ENCODE assay signal across 1 cellular context in the genomic region with DNA sequence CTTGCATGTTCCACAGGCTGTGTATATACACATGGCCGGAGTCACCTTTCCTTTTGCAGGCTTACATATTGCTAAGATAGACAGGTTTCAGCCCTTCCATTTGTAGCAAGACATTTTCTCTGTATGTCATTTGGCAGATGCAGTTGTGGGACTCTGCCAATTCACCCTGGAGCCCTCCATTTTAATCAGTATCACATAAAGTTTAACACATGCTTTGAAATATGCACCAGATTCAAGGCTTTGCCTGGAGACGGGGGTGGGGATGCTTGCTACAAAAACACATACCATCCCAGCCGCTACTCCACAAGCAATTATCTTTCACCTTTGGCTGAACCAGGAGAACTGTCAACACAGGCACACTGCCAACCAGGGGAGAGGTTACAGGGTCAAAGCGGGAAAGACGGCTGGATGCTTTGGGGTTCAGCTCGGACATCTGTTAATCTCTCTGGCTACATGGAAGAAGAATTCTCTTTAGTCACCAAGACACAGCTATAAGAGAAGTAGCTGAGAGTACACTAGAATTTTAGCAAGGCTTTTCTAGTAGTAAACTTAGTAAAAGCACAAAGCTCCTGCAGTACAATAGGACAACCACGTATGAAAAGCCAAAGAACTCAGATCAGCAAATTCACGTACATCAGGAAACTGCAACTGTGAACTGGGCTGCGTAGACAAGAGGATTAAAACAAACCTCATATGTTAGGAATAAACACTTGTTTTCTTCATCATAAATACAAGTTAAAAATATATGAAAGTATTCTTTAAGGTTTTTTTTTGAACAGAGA.
A peak's percentile ranks its signal among the peaks of the same experiment; 100 is the strongest.
TF ChIP-seq lines count a peak whose summit lies in the region.

No MANE protein-coding gene starts in this region.

TF ChIP-seq in HepG2, 621 proteins besides CTCF, POLR2A, EP300 and RAD21 (continued from another document and continues in another):
- TF ChIP-seq, protein P1, sequence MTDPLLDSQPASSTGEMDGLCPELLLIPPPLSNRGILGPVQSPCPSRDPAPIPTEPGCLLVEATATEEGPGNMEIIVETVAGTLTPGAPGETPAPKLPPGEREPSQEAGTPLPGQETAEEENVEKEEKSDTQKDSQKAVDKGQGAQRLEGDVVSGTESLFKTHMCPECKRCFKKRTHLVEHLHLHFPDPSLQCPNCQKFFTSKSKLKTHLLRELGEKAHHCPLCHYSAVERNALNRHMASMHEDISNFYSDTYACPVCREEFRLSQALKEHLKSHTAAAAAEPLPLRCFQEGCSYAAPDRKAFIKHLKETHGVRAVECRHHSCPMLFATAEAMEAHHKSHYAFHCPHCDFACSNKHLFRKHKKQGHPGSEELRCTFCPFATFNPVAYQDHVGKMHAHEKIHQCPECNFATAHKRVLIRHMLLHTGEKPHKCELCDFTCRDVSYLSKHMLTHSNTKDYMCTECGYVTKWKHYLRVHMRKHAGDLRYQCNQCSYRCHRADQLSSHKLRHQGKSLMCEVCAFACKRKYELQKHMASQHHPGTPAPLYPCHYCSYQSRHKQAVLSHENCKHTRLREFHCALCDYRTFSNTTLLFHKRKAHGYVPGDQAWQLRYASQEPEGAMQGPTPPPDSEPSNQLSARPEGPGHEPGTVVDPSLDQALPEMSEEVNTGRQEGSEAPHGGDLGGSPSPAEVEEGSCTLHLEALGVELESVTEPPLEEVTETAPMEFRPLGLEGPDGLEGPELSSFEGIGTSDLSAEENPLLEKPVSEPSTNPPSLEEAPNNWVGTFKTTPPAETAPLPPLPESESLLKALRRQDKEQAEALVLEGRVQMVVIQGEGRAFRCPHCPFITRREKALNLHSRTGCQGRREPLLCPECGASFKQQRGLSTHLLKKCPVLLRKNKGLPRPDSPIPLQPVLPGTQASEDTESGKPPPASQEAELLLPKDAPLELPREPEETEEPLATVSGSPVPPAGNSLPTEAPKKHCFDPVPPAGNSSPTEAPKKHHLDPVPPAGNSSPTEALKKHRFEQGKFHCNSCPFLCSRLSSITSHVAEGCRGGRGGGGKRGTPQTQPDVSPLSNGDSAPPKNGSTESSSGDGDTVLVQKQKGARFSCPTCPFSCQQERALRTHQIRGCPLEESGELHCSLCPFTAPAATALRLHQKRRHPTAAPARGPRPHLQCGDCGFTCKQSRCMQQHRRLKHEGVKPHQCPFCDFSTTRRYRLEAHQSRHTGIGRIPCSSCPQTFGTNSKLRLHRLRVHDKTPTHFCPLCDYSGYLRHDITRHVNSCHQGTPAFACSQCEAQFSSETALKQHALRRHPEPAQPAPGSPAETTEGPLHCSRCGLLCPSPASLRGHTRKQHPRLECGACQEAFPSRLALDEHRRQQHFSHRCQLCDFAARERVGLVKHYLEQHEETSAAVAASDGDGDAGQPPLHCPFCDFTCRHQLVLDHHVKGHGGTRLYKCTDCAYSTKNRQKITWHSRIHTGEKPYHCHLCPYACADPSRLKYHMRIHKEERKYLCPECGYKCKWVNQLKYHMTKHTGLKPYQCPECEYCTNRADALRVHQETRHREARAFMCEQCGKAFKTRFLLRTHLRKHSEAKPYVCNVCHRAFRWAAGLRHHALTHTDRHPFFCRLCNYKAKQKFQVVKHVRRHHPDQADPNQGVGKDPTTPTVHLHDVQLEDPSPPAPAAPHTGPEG (CRISPR knock-in tag; IDR thresholded peaks at IDR 0.05), result 0 out of 2 replicates have a peak, but pooled peaks have one; percentile 39
- TF ChIP-seq, protein P2, sequence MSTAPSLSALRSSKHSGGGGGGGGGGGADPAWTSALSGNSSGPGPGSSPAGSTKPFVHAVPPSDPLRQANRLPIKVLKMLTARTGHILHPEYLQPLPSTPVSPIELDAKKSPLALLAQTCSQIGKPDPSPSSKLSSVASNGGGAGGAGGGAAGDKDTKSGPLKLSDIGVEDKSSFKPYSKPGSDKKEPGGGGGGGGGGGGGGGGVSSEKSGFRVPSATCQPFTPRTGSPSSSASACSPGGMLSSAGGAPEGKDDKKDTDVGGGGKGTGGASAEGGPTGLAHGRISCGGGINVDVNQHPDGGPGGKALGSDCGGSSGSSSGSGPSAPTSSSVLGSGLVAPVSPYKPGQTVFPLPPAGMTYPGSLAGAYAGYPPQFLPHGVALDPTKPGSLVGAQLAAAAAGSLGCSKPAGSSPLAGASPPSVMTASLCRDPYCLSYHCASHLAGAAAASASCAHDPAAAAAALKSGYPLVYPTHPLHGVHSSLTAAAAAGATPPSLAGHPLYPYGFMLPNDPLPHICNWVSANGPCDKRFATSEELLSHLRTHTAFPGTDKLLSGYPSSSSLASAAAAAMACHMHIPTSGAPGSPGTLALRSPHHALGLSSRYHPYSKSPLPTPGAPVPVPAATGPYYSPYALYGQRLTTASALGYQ (CRISPR knock-in tag; IDR thresholded peaks at IDR 0.05), result peak; percentile 85
- TF ChIP-seq, protein P3, sequence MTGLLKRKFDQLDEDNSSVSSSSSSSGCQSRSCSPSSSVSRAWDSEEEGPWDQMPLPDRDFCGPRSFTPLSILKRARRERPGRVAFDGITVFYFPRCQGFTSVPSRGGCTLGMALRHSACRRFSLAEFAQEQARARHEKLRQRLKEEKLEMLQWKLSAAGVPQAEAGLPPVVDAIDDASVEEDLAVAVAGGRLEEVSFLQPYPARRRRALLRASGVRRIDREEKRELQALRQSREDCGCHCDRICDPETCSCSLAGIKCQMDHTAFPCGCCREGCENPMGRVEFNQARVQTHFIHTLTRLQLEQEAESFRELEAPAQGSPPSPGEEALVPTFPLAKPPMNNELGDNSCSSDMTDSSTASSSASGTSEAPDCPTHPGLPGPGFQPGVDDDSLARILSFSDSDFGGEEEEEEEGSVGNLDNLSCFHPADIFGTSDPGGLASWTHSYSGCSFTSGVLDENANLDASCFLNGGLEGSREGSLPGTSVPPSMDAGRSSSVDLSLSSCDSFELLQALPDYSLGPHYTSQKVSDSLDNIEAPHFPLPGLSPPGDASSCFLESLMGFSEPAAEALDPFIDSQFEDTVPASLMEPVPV (CRISPR knock-in tag; IDR thresholded peaks at IDR 0.05), result no peak
- TF ChIP-seq, protein P4, sequence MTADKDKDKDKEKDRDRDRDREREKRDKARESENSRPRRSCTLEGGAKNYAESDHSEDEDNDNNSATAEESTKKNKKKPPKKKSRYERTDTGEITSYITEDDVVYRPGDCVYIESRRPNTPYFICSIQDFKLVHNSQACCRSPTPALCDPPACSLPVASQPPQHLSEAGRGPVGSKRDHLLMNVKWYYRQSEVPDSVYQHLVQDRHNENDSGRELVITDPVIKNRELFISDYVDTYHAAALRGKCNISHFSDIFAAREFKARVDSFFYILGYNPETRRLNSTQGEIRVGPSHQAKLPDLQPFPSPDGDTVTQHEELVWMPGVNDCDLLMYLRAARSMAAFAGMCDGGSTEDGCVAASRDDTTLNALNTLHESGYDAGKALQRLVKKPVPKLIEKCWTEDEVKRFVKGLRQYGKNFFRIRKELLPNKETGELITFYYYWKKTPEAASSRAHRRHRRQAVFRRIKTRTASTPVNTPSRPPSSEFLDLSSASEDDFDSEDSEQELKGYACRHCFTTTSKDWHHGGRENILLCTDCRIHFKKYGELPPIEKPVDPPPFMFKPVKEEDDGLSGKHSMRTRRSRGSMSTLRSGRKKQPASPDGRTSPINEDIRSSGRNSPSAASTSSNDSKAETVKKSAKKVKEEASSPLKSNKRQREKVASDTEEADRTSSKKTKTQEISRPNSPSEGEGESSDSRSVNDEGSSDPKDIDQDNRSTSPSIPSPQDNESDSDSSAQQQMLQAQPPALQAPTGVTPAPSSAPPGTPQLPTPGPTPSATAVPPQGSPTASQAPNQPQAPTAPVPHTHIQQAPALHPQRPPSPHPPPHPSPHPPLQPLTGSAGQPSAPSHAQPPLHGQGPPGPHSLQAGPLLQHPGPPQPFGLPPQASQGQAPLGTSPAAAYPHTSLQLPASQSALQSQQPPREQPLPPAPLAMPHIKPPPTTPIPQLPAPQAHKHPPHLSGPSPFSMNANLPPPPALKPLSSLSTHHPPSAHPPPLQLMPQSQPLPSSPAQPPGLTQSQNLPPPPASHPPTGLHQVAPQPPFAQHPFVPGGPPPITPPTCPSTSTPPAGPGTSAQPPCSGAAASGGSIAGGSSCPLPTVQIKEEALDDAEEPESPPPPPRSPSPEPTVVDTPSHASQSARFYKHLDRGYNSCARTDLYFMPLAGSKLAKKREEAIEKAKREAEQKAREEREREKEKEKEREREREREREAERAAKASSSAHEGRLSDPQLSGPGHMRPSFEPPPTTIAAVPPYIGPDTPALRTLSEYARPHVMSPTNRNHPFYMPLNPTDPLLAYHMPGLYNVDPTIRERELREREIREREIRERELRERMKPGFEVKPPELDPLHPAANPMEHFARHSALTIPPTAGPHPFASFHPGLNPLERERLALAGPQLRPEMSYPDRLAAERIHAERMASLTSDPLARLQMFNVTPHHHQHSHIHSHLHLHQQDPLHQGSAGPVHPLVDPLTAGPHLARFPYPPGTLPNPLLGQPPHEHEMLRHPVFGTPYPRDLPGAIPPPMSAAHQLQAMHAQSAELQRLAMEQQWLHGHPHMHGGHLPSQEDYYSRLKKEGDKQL (CRISPR knock-in tag; IDR thresholded peaks at IDR 0.05; ENCODE audit: low read depth), result peak; percentile 91; the same call in 1 of the 2 replicates
- TF ChIP-seq, protein P5, sequence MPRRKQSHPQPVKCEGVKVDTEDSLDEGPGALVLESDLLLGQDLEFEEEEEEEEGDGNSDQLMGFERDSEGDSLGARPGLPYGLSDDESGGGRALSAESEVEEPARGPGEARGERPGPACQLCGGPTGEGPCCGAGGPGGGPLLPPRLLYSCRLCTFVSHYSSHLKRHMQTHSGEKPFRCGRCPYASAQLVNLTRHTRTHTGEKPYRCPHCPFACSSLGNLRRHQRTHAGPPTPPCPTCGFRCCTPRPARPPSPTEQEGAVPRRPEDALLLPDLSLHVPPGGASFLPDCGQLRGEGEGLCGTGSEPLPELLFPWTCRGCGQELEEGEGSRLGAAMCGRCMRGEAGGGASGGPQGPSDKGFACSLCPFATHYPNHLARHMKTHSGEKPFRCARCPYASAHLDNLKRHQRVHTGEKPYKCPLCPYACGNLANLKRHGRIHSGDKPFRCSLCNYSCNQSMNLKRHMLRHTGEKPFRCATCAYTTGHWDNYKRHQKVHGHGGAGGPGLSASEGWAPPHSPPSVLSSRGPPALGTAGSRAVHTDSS (CRISPR knock-in tag; conservative IDR thresholded peaks at IDR 0.05), result no peak
- no peak for TF ChIP-seq NFE2L2 (IDR thresholded peaks at IDR 0.05; ENCODE audit: low read length)
- TF ChIP-seq, protein P6, sequence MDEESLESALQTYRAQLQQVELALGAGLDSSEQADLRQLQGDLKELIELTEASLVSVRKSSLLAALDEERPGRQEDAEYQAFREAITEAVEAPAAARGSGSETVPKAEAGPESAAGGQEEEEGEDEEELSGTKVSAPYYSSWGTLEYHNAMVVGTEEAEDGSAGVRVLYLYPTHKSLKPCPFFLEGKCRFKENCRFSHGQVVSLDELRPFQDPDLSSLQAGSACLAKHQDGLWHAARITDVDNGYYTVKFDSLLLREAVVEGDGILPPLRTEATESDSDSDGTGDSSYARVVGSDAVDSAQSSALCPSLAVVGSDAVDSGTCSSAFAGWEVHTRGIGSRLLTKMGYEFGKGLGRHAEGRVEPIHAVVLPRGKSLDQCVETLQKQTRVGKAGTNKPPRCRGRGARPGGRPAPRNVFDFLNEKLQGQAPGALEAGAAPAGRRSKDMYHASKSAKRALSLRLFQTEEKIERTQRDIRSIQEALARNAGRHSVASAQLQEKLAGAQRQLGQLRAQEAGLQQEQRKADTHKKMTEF (CRISPR knock-in tag; IDR thresholded peaks at IDR 0.05), result peak; percentile 75; the same call in 1 of the 2 replicates
- TF ChIP-seq MTF2 (CRISPR knock-in tag; IDR thresholded peaks at IDR 0.05; ENCODE audit: borderline replicate concordance), result no peak
- TF ChIP-seq ZNF432 (CRISPR knock-in tag; IDR thresholded peaks at IDR 0.05; ENCODE audit: borderline replicate concordance), result no peak
- TF ChIP-seq ZNF720 (CRISPR knock-in tag; IDR thresholded peaks at IDR 0.05), result no peak
- TF ChIP-seq ZNF530 (CRISPR knock-in tag; IDR thresholded peaks at IDR 0.05; ENCODE audit: low read depth), result no peak
- TF ChIP-seq ZNF543 (CRISPR knock-in tag; IDR thresholded peaks at IDR 0.05), result 0 out of 2 replicates have a peak, but pooled peaks have one; percentile 59
- no peak for TF ChIP-seq DR1 (CRISPR knock-in tag; IDR thresholded peaks at IDR 0.05)
- no peak for TF ChIP-seq NFYC (CRISPR knock-in tag; IDR thresholded peaks at IDR 0.05)
- peak; percentile 100 for TF ChIP-seq RXRA (CRISPR knock-in tag; IDR thresholded peaks at IDR 0.05)
- TF ChIP-seq CENPT (CRISPR knock-in tag; IDR thresholded peaks at IDR 0.05; ENCODE audit: low read depth), result no peak
- TF ChIP-seq ZNF563 (CRISPR knock-in tag; IDR thresholded peaks at IDR 0.05), result no peak
- TF ChIP-seq ELF1 (CRISPR knock-in tag; IDR thresholded peaks at IDR 0.05), result no peak
- TF ChIP-seq RARG (CRISPR knock-in tag; IDR thresholded peaks at IDR 0.05; ENCODE audit: low read depth), result no peak
- 0 out of 2 replicates have a peak, but pooled peaks have one; percentile 48 for TF ChIP-seq ZNF605 (CRISPR knock-in tag; IDR thresholded peaks at IDR 0.05)
- peak; percentile 64; the same call in 1 of the 2 replicates for TF ChIP-seq KDM1A (CRISPR knock-in tag; IDR thresholded peaks at IDR 0.05)
- TF ChIP-seq AKAP8 (CRISPR knock-in tag; IDR thresholded peaks at IDR 0.05), result no peak
- peak; percentile 95 for TF ChIP-seq TEAD3 (CRISPR knock-in tag; optimal IDR thresholded peaks at IDR 0.05; ENCODE audit: borderline replicate concordance)
- no peak for TF ChIP-seq ZNF879 (CRISPR knock-in tag; IDR thresholded peaks at IDR 0.05)
- TF ChIP-seq, protein P7, sequence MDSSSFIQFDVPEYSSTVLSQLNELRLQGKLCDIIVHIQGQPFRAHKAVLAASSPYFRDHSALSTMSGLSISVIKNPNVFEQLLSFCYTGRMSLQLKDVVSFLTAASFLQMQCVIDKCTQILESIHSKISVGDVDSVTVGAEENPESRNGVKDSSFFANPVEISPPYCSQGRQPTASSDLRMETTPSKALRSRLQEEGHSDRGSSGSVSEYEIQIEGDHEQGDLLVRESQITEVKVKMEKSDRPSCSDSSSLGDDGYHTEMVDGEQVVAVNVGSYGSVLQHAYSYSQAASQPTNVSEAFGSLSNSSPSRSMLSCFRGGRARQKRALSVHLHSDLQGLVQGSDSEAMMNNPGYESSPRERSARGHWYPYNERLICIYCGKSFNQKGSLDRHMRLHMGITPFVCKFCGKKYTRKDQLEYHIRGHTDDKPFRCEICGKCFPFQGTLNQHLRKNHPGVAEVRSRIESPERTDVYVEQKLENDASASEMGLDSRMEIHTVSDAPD (CRISPR knock-in tag; IDR thresholded peaks at IDR 0.05), result peak; percentile 79; the same call in 1 of the 2 replicates
- peak; percentile 72; the same call in 1 of the 2 replicates for TF ChIP-seq ERF (CRISPR knock-in tag; IDR thresholded peaks at IDR 0.05)
- TF ChIP-seq GTF3A (CRISPR knock-in tag; conservative IDR thresholded peaks at IDR 0.05), result no peak
- TF ChIP-seq SOX6 (IDR thresholded peaks at IDR 0.05), result no peak
- peak; percentile 91 for TF ChIP-seq SOX6 (CRISPR knock-in tag; IDR thresholded peaks at IDR 0.05)
- peak; percentile 93 for TF ChIP-seq HHEX (CRISPR knock-in tag; IDR thresholded peaks at IDR 0.05)
- TF ChIP-seq, protein P8, sequence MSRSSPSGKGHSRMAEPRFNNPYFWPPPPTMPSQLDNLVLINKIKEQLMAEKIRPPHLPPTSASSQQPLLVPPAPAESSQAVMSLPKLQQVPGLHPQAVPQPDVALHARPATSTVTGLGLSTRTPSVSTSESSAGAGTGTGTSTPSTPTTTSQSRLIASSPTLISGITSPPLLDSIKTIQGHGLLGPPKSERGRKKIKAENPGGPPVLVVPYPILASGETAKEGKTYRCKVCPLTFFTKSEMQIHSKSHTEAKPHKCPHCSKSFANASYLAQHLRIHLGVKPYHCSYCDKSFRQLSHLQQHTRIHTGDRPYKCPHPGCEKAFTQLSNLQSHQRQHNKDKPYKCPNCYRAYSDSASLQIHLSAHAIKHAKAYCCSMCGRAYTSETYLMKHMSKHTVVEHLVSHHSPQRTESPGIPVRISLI (CRISPR knock-in tag; IDR thresholded peaks at IDR 0.05; ENCODE audit: borderline replicate concordance), result peak; percentile 77; the same call in 1 of the 2 replicates
- TF ChIP-seq ZNF777 (CRISPR knock-in tag; IDR thresholded peaks at IDR 0.05), result no peak
- TF ChIP-seq CCDC6 (CRISPR knock-in tag; IDR thresholded peaks at IDR 0.05), result no peak; the same call in 1 of the 2 replicates
- peak; percentile 66; the same call in 1 of the 2 replicates for TF ChIP-seq SMAD3 (CRISPR knock-in tag; IDR thresholded peaks at IDR 0.05)
